8 cellular contexts compared by ENCODE assay signal in the genomic region with DNA sequence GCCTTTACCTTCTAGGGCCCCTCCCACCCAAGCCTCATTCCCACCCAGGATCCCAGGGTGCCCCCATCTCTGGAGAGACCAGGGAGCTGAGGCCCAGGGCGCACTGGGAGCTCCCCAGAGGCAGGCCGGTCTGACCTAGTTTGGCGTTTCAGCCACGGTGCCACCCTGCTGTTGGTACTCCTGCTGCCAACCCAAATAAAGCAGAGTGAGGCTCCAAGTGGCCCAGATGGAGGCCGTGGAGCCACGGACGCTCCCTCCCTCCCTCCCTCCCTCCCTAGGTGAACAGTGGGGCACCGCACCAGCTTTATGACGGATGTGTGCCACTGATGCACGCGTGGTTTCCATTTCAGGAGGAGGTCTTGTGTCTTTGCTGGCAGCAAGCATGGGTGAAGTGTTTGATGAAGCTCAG. TPM values are rescaled to one million over a fixed set of nuclear protein-coding genes. Genes with fewer than 3 reads are reported as not detected.
A peak's percentile ranks its signal among the peaks of the same experiment; 100 is the strongest.
DNase-seq lines count a peak whose midpoint lies in the region; ATAC-seq and TF ChIP-seq lines count a peak whose summit lies in the region.

No MANE protein-coding gene starts in this region.

- peaks cover 12% of the 10 kb centered on the region; the same call in 1 of the 2 replicates for H3K36me3 ChIP-seq in BLaER1
- H3K36me3 ChIP-seq in osteoblast (ENCODE audit: insufficient read depth, low read length): peaks cover 3% of the 10 kb centered on the region

- H3K27ac ChIP-seq in BLaER1 (no peak overlapping the region), dorsolateral prefrontal cortex (peak overlapping the region in 55 of 59 donors; percentile 21 to 88 (median 72)), osteoblast (ENCODE audit: low read depth, low read length) (peak overlapping the region; percentile 36)

- H3K79me2 ChIP-seq in osteoblast (ENCODE audit: insufficient read depth, low read length): peaks cover 55% of the 10 kb centered on the region

- H4K20me1 ChIP-seq in BLaER1: peaks cover 66% of the 10 kb centered on the region
- H4K20me1 ChIP-seq in osteoblast (ENCODE audit: insufficient read depth, low read length): peaks cover 44% of the 10 kb centered on the region

- no peaks in the 10 kb centered on the region for H3K9me3 ChIP-seq in BLaER1
- no peaks in the 10 kb centered on the region for H3K9me3 ChIP-seq in osteoblast (ENCODE audit: low read depth, low read length)

- in situ Hi-C loops in ACHN (cut with HindIII; ENCODE audit: low pct_ligation_motif_present, low pct_unique_long_range_greater_than_20kb, low sequenced_read_pairs): no loop called here

- intact Hi-C loops in dorsolateral prefrontal cortex (cut with DNase I): loop anchor here in 1 of 2 donors (5.0 kb wide), 1 partner anchor 82 kb away; no protein-coding TSS in a partner anchor

- peak; percentile 3 for DNase-seq in RPMI8226
- peak in 7 of 10 donors; percentile 22 to 79 (median 46) for DNase-seq in dorsolateral prefrontal cortex
- DNase-seq in osteoblast (ENCODE audit: insufficient read length, low spot score, missing footprints): peak; percentile 80
- DNase-seq in ACHN: no peak
- no peak for DNase-seq in NCI-H226
- no peak for DNase-seq in NCI-H2196 (lab: John Stamatoyannopoulos, UW; ENCODE audit: unreplicated experiment)

- H3K4me2 ChIP-seq in BLaER1 (peak overlapping the region; percentile 100), osteoblast (ENCODE audit: insufficient read depth, low read length) (peak overlapping the region; percentile 96)

- peak overlapping the region; percentile 90 for H3K4me3 ChIP-seq in BLaER1
- peak overlapping the region in 56 of 59 donors; percentile 27 to 87 (median 73) for H3K4me3 ChIP-seq in dorsolateral prefrontal cortex
- peak overlapping the region; percentile 79 for H3K4me3 ChIP-seq in osteoblast (ENCODE audit: insufficient read depth, low read length)

- TF ChIP-seq CTCF in dorsolateral prefrontal cortex (IDR thresholded peaks at IDR 0.05 in 54 of 56, conservative IDR thresholded peaks at IDR 0.05 in 2 of 56; ENCODE audit: low read depth in 1 of 56, partially characterized antibody in 56 of 56) (no peak), osteoblast (IDR thresholded peaks at IDR 0.05; ENCODE audit: extremely low read depth, low read depth, low read length) (no peak)

- no peaks in the 10 kb centered on the region for H3K27me3 ChIP-seq in BLaER1
- no peaks in the 10 kb centered on the region for H3K27me3 ChIP-seq in dorsolateral prefrontal cortex
- H3K27me3 ChIP-seq in osteoblast (ENCODE audit: insufficient read depth, low read length): no peaks in the 10 kb centered on the region

- H3K4me1 ChIP-seq in BLaER1: peaks cover 85% of the 10 kb centered on the region
- peaks cover 39% of the 10 kb centered on the region for H3K4me1 ChIP-seq in osteoblast (ENCODE audit: insufficient read depth, low read length)

- no peak for ATAC-seq in HG03039 (IDR thresholded peaks at IDR 0.05; ENCODE audit: unreplicated experiment)

- H2AFZ ChIP-seq in osteoblast (ENCODE audit: low read length): no peak overlapping the region

- H3K9ac ChIP-seq in BLaER1: peak overlapping the region; percentile 90

RNA-seq across cellular contexts. Expression of gene INPP5A, which starts 1.8 kb away (rescaled TPM):
- total RNA-seq in dorsolateral prefrontal cortex: 10 to 100 TPM; 29.1 to 74.1 (median 54.8) TPM
- 20.9 and 22.8 TPM in 2 replicates for total RNA-seq in osteoblast

Comparison
In these comparisons a context has a peak if more than half of its experiments do, and no peak if none do; other contexts are left out.
1. DNase-seq: peak in RPMI8226 (single experiment), dorsolateral prefrontal cortex (7 of 10) and osteoblast (single experiment); none in ACHN (single experiment), NCI-H226 (single experiment) and NCI-H2196 (single experiment).
2. Peak in every context shown above with its lines, with median percentiles within 50 percentile points of each other: H3K4me3 ChIP-seq.